Comparison of ENCODE assay signal across 18 cellular contexts in the genomic region with DNA sequence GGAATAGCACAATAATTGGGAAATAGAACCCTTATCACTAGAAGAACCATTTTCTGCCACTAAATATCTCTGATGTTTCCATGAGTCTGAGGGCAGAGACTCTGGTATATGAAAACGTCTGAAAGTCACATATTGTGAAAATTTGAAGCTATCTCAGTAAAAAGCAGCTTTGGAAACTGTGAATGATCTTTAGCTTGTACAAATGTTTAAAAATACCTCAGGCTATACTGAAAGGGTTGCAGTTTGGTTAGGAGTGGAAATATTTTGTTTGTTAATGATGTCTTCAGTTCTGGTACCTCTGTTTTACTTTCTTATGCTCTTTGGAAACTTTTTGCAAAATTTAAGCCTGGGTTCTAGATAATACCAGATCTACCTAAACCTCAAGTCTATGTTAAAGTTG.
"Had no signal": no experiment of that assay in that cellular context is flagged by ENCODE, and none has a peak within 500 bp of the region (broad histone marks: within the 10 kb centered on the region; RNA-seq: fewer than 3 reads in every experiment).

No MANE protein-coding gene starts in this region.

- H3K36me3 ChIP-seq: suprapubic skin had no signal

- H3K27me3 ChIP-seq: dorsolateral prefrontal cortex, suprapubic skin had no signal

- H3K4me3 Mint-ChIP-seq: activated B cell treated with CpG ODN at 0.5 μM for 24 hours; activated T-helper 17 cell treated with anti-CD3 and anti-CD28 coated beads, Interleukin-2, amount 50 U/mL, for 72 hours; type B pancreatic cell had no signal

- H3K27me3 Mint-ChIP-seq: activated B cell treated with CpG ODN at 0.5 μM for 24 hours; activated T-helper 17 cell treated with anti-CD3 and anti-CD28 coated beads, Interleukin-2, amount 50 U/mL, for 72 hours; progenitor cell of endocrine pancreas; type B pancreatic cell had no signal

- H3K27ac Mint-ChIP-seq: activated B cell treated with CpG ODN at 0.5 μM for 24 hours, progenitor cell of endocrine pancreas, type B pancreatic cell had no signal

- H3K4me3 ChIP-seq: dorsolateral prefrontal cortex, skin epidermis, suprapubic skin had no signal

- H3K9me3 ChIP-seq: suprapubic skin had no signal

- FAIRE-seq: keratinocyte, TTC549 had no signal

- ATAC-seq: activated T-helper 17 cell treated with anti-CD3 and anti-CD28 coated beads, Interleukin-2, amount 50 U/mL, for 72 hours; esophagus mucosa; left lobe of liver; right cardiac atrium had no signal

- H3K27ac ChIP-seq: dorsolateral prefrontal cortex, skin epidermis, suprapubic skin had no signal

- DNase-seq: activated B cell treated with CpG ODN at 0.5 μM for 24 hours; activated CD4-positive, alpha-beta T cell treated with anti-CD3 and anti-CD28 coated beads for 48 hours; activated naive CD4-positive, alpha-beta T cell treated with Interleukin-2 at 50 U/mL for 16 hours; dorsolateral prefrontal cortex; hippocampal formation; midbrain; right cardiac atrium; stimulated activated CD4-positive, alpha-beta T cell treated with anti-CD3 and anti-CD28 coated beads, Interleukin-4, amount 100 ng/mL, for 24 hours; stimulated activated naive CD4-positive, alpha-beta T cell had no signal

- H3K36me3 Mint-ChIP-seq: type B pancreatic cell had no signal

- H3K9me3 Mint-ChIP-seq: activated B cell treated with CpG ODN at 0.5 μM for 24 hours; activated T-helper 17 cell treated with anti-CD3 and anti-CD28 coated beads, Interleukin-2, amount 50 U/mL, for 72 hours; type B pancreatic cell had no signal

- H3K4me1 ChIP-seq: suprapubic skin had no signal

- H3K4me1 Mint-ChIP-seq: activated B cell treated with CpG ODN at 0.5 μM for 24 hours; activated T-helper 17 cell treated with anti-CD3 and anti-CD28 coated beads, Interleukin-2, amount 50 U/mL, for 72 hours had no signal
